In genomic region chr3:14631687-14632444, GRCh38 we compare ENCODE assay signal across 29 cellular contexts. TPM values are rescaled to one million over a fixed set of nuclear protein-coding genes. Genes with fewer than 3 reads are reported as not detected.
"Had no signal": no experiment of that assay in that cellular context is flagged by ENCODE, and none has a peak within 500 bp of the region (broad histone marks: within the 10 kb centered on the region; RNA-seq: fewer than 3 reads in every experiment).

No MANE protein-coding gene starts in this region.

- DNase-seq: activated CD4-positive, alpha-beta T cell treated with anti-CD3 and anti-CD28 coated beads for 4 hours; activated CD4-positive, alpha-beta T cell treated with anti-CD3 and anti-CD28 coated beads, Interleukin-2, amount 50 U/mL, for 48 hours; activated CD8-positive, alpha-beta memory T cell treated with anti-CD3 and anti-CD28 coated beads for 24 hours; activated effector memory CD4-positive, alpha-beta T cell treated with Interleukin-2 at 50 U/mL for 16 hours; activated naive CD4-positive, alpha-beta T cell treated with Interleukin-2 at 50 U/mL for 16 hours; aorta; body of pancreas; dorsolateral prefrontal cortex; effector memory CD4-positive, alpha-beta T cell; foreskin keratinocyte; heart right ventricle; left lung; mucosa of descending colon; pancreas; right cardiac atrium; spleen; stimulated activated naive CD4-positive, alpha-beta T cell treated with Interleukin-2 at 50 U/mL for 16 hours; T-helper 1 cell had no signal

- H3K27me3 ChIP-seq: body of pancreas, foreskin keratinocyte, pancreas had no signal

- H3K27ac ChIP-seq: body of pancreas, coronary artery, dorsolateral prefrontal cortex, foreskin keratinocyte, heart right ventricle, left lung, neutrophil, pancreas, spleen, tibial nerve had no signal

- ATAC-seq: body of pancreas; foreskin keratinocyte; heart right ventricle; left lung; mucosa of descending colon; natural killer cell treated with Interleukin-12 subunit alpha and Interleukin-12 subunit beta and Interleukin-15 and Interleukin-18, amount 100 ng/mL, for 72 hours; pancreas; right cardiac atrium had no signal

- FAIRE-seq: pancreas had no signal

- H3K4me3 ChIP-seq: body of pancreas, coronary artery, dorsolateral prefrontal cortex, heart right ventricle, left lung, lung, mucosa of descending colon, pancreas, spleen, tibial nerve had no signal

- H3K4me1 ChIP-seq: body of pancreas, heart right ventricle, left lung, pancreas, spleen, tibial nerve had no signal

- H3K36me3 ChIP-seq: heart right ventricle, left lung, neutrophil, pancreas, spleen, tibial nerve had no signal

- H3K9me3 ChIP-seq: body of pancreas, left lung, mucosa of descending colon, neutrophil, pancreas had no signal

RNA-seq across cellular contexts. Expression of gene C3orf20, which starts 43.1 kb away (rescaled TPM):
- total RNA-seq: body of pancreas, foreskin keratinocyte, mucosa of descending colon, myocyte, pulmonary artery endothelial cell, temporal lobe, tibial nerve had no signal
- polyA plus RNA-seq: adipose tissue, aorta, esophagus, foreskin keratinocyte, heart right ventricle, spleen, urinary bladder had no signal
